In the genomic region with DNA sequence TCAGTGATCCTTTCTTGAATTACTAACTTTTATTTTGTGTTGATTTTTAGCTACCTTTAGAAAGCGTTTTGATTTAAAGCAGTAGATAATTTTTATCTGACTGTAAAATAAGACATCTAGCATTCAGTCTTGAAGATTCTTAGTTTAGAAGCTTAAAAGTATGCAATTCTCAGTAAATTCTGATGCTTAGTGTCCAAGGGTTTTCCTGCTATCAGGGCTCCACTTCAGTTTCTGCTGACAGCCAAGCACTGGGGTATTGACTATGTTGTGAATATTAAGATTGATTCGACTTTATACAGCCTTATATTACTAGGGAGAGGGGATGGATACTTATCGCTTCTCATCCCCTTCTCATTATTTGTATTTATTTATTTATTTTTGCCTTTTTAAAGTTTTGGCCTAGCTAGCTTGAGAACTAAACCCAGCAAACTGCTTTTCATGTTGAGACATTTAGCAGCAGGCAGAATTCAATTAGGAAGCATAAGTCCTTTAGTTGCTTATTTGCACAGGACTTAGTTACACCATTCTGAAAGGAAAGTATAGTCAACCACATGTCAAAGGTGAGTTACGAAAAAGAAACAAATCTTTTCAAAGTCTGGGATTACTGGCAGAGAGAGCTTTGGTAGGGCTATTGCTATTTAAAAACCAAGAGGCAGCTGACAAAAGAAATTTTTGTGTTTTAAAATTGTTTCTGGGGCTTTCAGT, we compare ENCODE assay signal across 10 cellular contexts. TPM values are rescaled to one million over a fixed set of nuclear protein-coding genes. Genes with fewer than 3 reads are reported as not detected.
DNase-seq lines count a peak whose midpoint lies in the region; ATAC-seq and TF ChIP-seq lines count a peak whose summit lies in the region.
"Had no signal": no experiment of that assay in that cellular context is flagged by ENCODE, and none has a peak within 500 bp of the region (broad histone marks: within the 10 kb centered on the region; RNA-seq: fewer than 3 reads in every experiment).

No MANE protein-coding gene starts in this region.

- H2AFZ ChIP-seq in IMR-90 (replicated peaks; ENCODE audit: low read length, poor library complexity): no peak overlapping the region

- in situ Hi-C loops in IMR-90 (cut with MboI; ENCODE audit: low sequenced_read_pairs): no loop called here

- H3K36me3 Mint-ChIP-seq in CD4-positive, CD25-positive, alpha-beta regulatory T cell: no peaks in the 10 kb centered on the region

- H3K27ac ChIP-seq in CD4-positive, CD25-positive, alpha-beta regulatory T cell (ENCODE audit: insufficient read depth, low read length, poor library complexity, severe bottlenecking): no peak overlapping the region
- H3K27ac ChIP-seq in IMR-90 (ENCODE audit: insufficient read depth, low read length): no peak overlapping the region
- peak overlapping the region; percentile 48 for H3K27ac ChIP-seq in muscle layer of colon (ENCODE audit: low read depth, low read length)

- dilution Hi-C loops in IMR-90 (cut with HindIII; ENCODE audit: low sequenced_read_pairs, unreplicated experiment): no loop called here

- CTCF ChIA-PET in IMR-90 (lab: Yijun Ruan, JAX): interaction anchor here (0.9 kb wide), 1 partner anchor 10 kb away, joined by 3 read pairs; no protein-coding TSS in a partner anchor

- H3K4me3 Mint-ChIP-seq in CD4-positive, CD25-positive, alpha-beta regulatory T cell: peak overlapping the region in 3 of 4 donors; percentile 88 to 94 (median 94)
- H3K4me3 Mint-ChIP-seq: activated CD4-positive, alpha-beta memory T cell treated with anti-CD3 and anti-CD28 coated beads for 36 hours had no signal

- peak overlapping the region; percentile 89 for H3K4me3 ChIP-seq in CD4-positive, CD25-positive, alpha-beta regulatory T cell (ENCODE audit: low read depth, low read length)
- no peak overlapping the region for H3K4me3 ChIP-seq in IMR-90 (ENCODE audit: insufficient read depth, low read depth, low read length)
- peak overlapping the region in 1 of 2 donors; percentile 96 for H3K4me3 ChIP-seq in muscle layer of colon (ENCODE audit: low read depth in 1 of 2, low read length in 2 of 2)

- peaks cover 8% of the 10 kb centered on the region; the same call in 1 of the 2 replicates for H4K20me1 ChIP-seq in IMR-90 (ENCODE audit: insufficient read depth, low read length)

- no peak overlapping the region for H3K56ac ChIP-seq in IMR-90 (ENCODE audit: extremely low read depth, insufficient read depth, low read length)

- POLR2A ChIA-PET in IMR-90 (lab: Charles Lee; ENCODE audit: unreplicated experiment): no interaction called here

- no peak for TF ChIP-seq CTCF in IMR-90 (conservative IDR thresholded peaks at IDR 0.05; ENCODE audit: low read depth, low read length)

- intact Hi-C loops in IMR-90 (cut with micrococcal nuclease): loop anchor here (2.0 to 10.0 kb wide), 6 partner anchors 77 to 745 kb away; no protein-coding TSS in a partner anchor

- H4K5ac ChIP-seq in IMR-90 (ENCODE audit: low read depth, low read length): no peak overlapping the region

- peaks cover 18% of the 10 kb centered on the region for H3K4me1 ChIP-seq in CD4-positive, CD25-positive, alpha-beta regulatory T cell (ENCODE audit: control insufficient read depth, insufficient read depth, low read length, poor library complexity, severe bottlenecking)
- H3K4me1 ChIP-seq in IMR-90 (ENCODE audit: control insufficient read depth, insufficient read depth, low read length) (peaks cover 5% of the 10 kb centered on the region), muscle layer of colon (ENCODE audit: insufficient read depth, low read length) (peaks cover 28% of the 10 kb centered on the region)

- no TSS peak for BruUV-seq in IMR-90 (replicated peaks; lab: Mats Ljungman, UMichigan)

- H3K27ac Mint-ChIP-seq in CD4-positive, CD25-positive, alpha-beta regulatory T cell: peak overlapping the region in 1 of 3 donors; percentile 27
- H3K27ac Mint-ChIP-seq: activated CD4-positive, alpha-beta memory T cell treated with anti-CD3 and anti-CD28 coated beads for 36 hours had no signal

- H2BK120ac ChIP-seq in IMR-90 (ENCODE audit: low read depth, low read length): no peak overlapping the region

- no peak for TF ChIP-seq RAD21 in IMR-90 (IDR thresholded peaks at IDR 0.05; ENCODE audit: low read length)

- H3K9me1 ChIP-seq in IMR-90 (ENCODE audit: insufficient read depth, low read length): peaks cover 4% of the 10 kb centered on the region

- no peak overlapping the region for H2BK20ac ChIP-seq in IMR-90 (ENCODE audit: low read depth, low read length)

- H3K27me3 ChIP-seq in CD4-positive, CD25-positive, alpha-beta regulatory T cell (ENCODE audit: control insufficient read depth, insufficient read depth, low read length): no peaks in the 10 kb centered on the region
- H3K27me3 ChIP-seq in IMR-90 (ENCODE audit: control insufficient read depth, insufficient read depth, low read length) (no peaks in the 10 kb centered on the region), muscle layer of colon (ENCODE audit: control insufficient read depth in 1 of 2, insufficient read depth in 2 of 2, low read length in 2 of 2) (no peaks in the 10 kb centered on the region)

- H3K18ac ChIP-seq in IMR-90 (ENCODE audit: low read depth, low read length): no peak overlapping the region; the same call in 1 of the 2 replicates

- H4K91ac ChIP-seq in IMR-90 (ENCODE audit: insufficient read depth, low read depth, low read length): no peak overlapping the region

- no peaks in the 10 kb centered on the region for H3K9me3 ChIP-seq in CD4-positive, CD25-positive, alpha-beta regulatory T cell (ENCODE audit: control insufficient read depth in 2 of 2, low read length in 2 of 2)
- H3K9me3 ChIP-seq in IMR-90 (ENCODE audit: control insufficient read depth, insufficient read depth, low read length) (no peaks in the 10 kb centered on the region), muscle layer of colon (ENCODE audit: low read length) (no peaks in the 10 kb centered on the region)

- H3K4ac ChIP-seq in IMR-90 (ENCODE audit: low read depth, low read length): no peak overlapping the region

- H3K9ac ChIP-seq in IMR-90 (ENCODE audit: low read depth, low read length) (no peak overlapping the region), muscle layer of colon (ENCODE audit: low read length) (peak overlapping the region; percentile 68)

- peaks cover 12 to 38% (median 22%) of the 10 kb centered on the region in 4 donors for H3K4me1 Mint-ChIP-seq in CD4-positive, CD25-positive, alpha-beta regulatory T cell

- H3K79me1 ChIP-seq in IMR-90 (ENCODE audit: low read depth in 1 of 2, low read length in 2 of 2): peaks cover 10 to 43% of the 10 kb centered on the region in 2 experiments; a peak in 3 of 4 replicates

- no peak overlapping the region for H2AK5ac ChIP-seq in IMR-90 (ENCODE audit: low read depth, low read length)

- DNase-seq in CD4-positive, CD25-positive, alpha-beta regulatory T cell: no peak
- DNase-seq in IMR-90 (peak; percentile 79), cerebellar cortex (ENCODE audit: low spot score) (peak; percentile 21)
- DNase-seq in stimulated activated naive CD8-positive, alpha-beta T cell treated with anti-CD3 and anti-CD28 coated beads, Interleukin-15, Interleukin-2, amounts not matched to agents 100 U/mL and 50 U/mL, for 24 hours: no peak
- DNase-seq: activated CD4-positive, alpha-beta memory T cell treated with anti-CD3 and anti-CD28 coated beads for 36 hours; effector CD8-positive, alpha-beta T cell had no signal

- no peak overlapping the region for H2BK15ac ChIP-seq in IMR-90 (ENCODE audit: low read depth, low read length)

- H3K9me3 Mint-ChIP-seq in CD4-positive, CD25-positive, alpha-beta regulatory T cell: peaks cover 0 to 2% (median 0%) of the 10 kb centered on the region in 7 donors
- H3K9me3 Mint-ChIP-seq: activated CD4-positive, alpha-beta memory T cell treated with anti-CD3 and anti-CD28 coated beads for 36 hours had no signal

- H4K8ac ChIP-seq in IMR-90 (ENCODE audit: low read depth in 2 of 2, low read length in 2 of 2): no peak overlapping the region

- H3K27me3 Mint-ChIP-seq in CD4-positive, CD25-positive, alpha-beta regulatory T cell: peaks cover 12% of the 10 kb centered on the region
- H3K27me3 Mint-ChIP-seq: activated CD4-positive, alpha-beta memory T cell treated with anti-CD3 and anti-CD28 coated beads for 36 hours had no signal

- H3K23ac ChIP-seq in IMR-90 (ENCODE audit: low read depth, low read length): peak overlapping the region; percentile 32; the same call in 1 of the 2 replicates

- H2BK5ac ChIP-seq in IMR-90 (ENCODE audit: low read depth, low read length, poor library complexity, severe bottlenecking): no peak overlapping the region

- no peak overlapping the region for H3K14ac ChIP-seq in IMR-90 (replicated peaks; ENCODE audit: low read depth, low read length)

- TF ChIP-seq POLR2A in IMR-90 (IDR thresholded peaks at IDR 0.05; ENCODE audit: low read depth, low read length): no peak

- ATAC-seq in CD4-positive, CD25-positive, alpha-beta regulatory T cell (ENCODE audit: low read depth in 2 of 2): no peak
- ATAC-seq in IMR-90 (ENCODE audit: low read depth) (no peak), GM21576 (IDR thresholded peaks at IDR 0.05; ENCODE audit: unreplicated experiment) (no peak), HG02970 (IDR thresholded peaks at IDR 0.05; ENCODE audit: low FRiP score, unreplicated experiment) (no peak), HG03342 (IDR thresholded peaks at IDR 0.05; ENCODE audit: unreplicated experiment) (no peak)
- ATAC-seq in stimulated activated naive CD8-positive, alpha-beta T cell treated with anti-CD3 and anti-CD28 coated beads, Interleukin-15, Interleukin-2, amounts not matched to agents 100 U/mL and 50 U/mL, for 24 hours: no peak

- peak overlapping the region; percentile 89 for H3K4me2 ChIP-seq in IMR-90 (ENCODE audit: low read depth, low read length)

- WGBS in IMR-90 (ENCODE audit: extremely low coverage in 2 of 2, insufficient read length in 1 of 2), 2 experiments: no CpG with 5 or more reads among the region's 4 CpGs

- no peaks in the 10 kb centered on the region for H3K36me3 ChIP-seq in CD4-positive, CD25-positive, alpha-beta regulatory T cell (ENCODE audit: control insufficient read depth, insufficient read depth, low read length)
- H3K36me3 ChIP-seq in IMR-90 (ENCODE audit: control insufficient read depth, insufficient read depth, low read length): no peaks in the 10 kb centered on the region
- H3K36me3 ChIP-seq in muscle layer of colon (ENCODE audit: insufficient read depth, low read length): no peaks in the 10 kb centered on the region

- no peak overlapping the region for H2AK9ac ChIP-seq in IMR-90 (replicated peaks; ENCODE audit: low read depth, low read length, poor library complexity)

RNA-seq across cellular contexts. Expression of a gene that starts 2.9 kb away (rescaled TPM):
- 18.3 TPM for total RNA-seq in CD4-positive, CD25-positive, alpha-beta regulatory T cell
- polyA plus RNA-seq in CD4-positive, CD25-positive, alpha-beta regulatory T cell: 1 to 10 TPM; 3.7 to 7.7 (median 4.5) TPM
- 15.6 and 16.4 TPM in 2 replicates for total RNA-seq in IMR-90 (2012; rRNA removed)
- polyA plus RNA-seq in IMR-90 (2012; rRNA removed): 12.0 and 13.1 TPM in 2 replicates
- polyA plus RNA-seq in IMR-90 (2012; cell fraction: cytosol; rRNA removed): 3.5 and 6.0 TPM in 2 replicates
- 8.6 and 46.5 TPM in 2 replicates for polyA plus RNA-seq in IMR-90 (2012; cell fraction: nucleus; rRNA removed; ENCODE audit: low replicate concordance)

RNA-seq across cellular contexts. Expression of a gene that starts 43.1 kb away (rescaled TPM):
- 49.7 TPM for total RNA-seq in CD4-positive, CD25-positive, alpha-beta regulatory T cell
- 10 to 100 TPM; 40.8 to 53.2 (median 46.6) TPM for polyA plus RNA-seq in CD4-positive, CD25-positive, alpha-beta regulatory T cell
- total RNA-seq in IMR-90 (2012; rRNA removed): 122 and 158 TPM in 2 replicates
- polyA plus RNA-seq in IMR-90 (2012; rRNA removed): 75.0 and 87.2 TPM in 2 replicates
- 57.5 and 86.3 TPM in 2 replicates for polyA plus RNA-seq in IMR-90 (2012; cell fraction: cytosol; rRNA removed)
- polyA plus RNA-seq in IMR-90 (2012; cell fraction: nucleus; rRNA removed; ENCODE audit: low replicate concordance): 53.4 and 70.8 TPM in 2 replicates

Comparison
In these comparisons a context has a peak if more than half of its experiments do, and no peak if none do; other contexts are left out.
1. DNase-seq: peak in IMR-90 (single experiment) and cerebellar cortex (single experiment); none in CD4-positive, CD25-positive, alpha-beta regulatory T cell (0 of 3) and stimulated activated naive CD8-positive, alpha-beta T cell treated with anti-CD3 and anti-CD28 coated beads, Interleukin-15, Interleukin-2, amounts not matched to agents 100 U/mL and 50 U/mL, for 24 hours (single experiment).